In genomic region chr15:82662641-82663040, GRCh38 we compare ENCODE assay signal across 20 cellular contexts. TPM values are rescaled to one million over a fixed set of nuclear protein-coding genes. Genes with fewer than 3 reads are reported as not detected.
"Had no signal": no experiment of that assay in that cellular context is flagged by ENCODE, and none has a peak within 500 bp of the region (broad histone marks: within the 10 kb centered on the region; RNA-seq: fewer than 3 reads in every experiment).

No MANE protein-coding gene starts in this region.

- DNase-seq: lower lobe of right lung, occipital lobe, sigmoid colon, spleen, tibial artery, upper lobe of right lung had no signal

- H3K4me1 ChIP-seq: heart right ventricle, lower lobe of right lung, psoas muscle, sigmoid colon, spleen, suprapubic skin, tibial artery, upper lobe of right lung had no signal

- H3K27me3 Mint-ChIP-seq: stimulated activated naive CD8-positive, alpha-beta T cell treated with anti-CD3 and anti-CD28 coated beads, Interleukin-15, Interleukin-2, amounts not matched to agents 100 ng/mL and 50 ng/mL, for 24 hours had no signal

- H3K4me1 Mint-ChIP-seq: nephron; neural crest cell; stimulated activated effector memory CD8-positive, alpha-beta T cell treated with anti-CD3 and anti-CD28 coated beads, Interleukin-12 subunit alpha, Interleukin-12 subunit beta, amount 100 ng/mL, for 72 hours had no signal

- H3K79me2 ChIP-seq: hepatocyte had no signal

- H3K27ac Mint-ChIP-seq: naive thymus-derived CD8-positive, alpha-beta T cell; nephron; stimulated activated effector memory CD8-positive, alpha-beta T cell treated with anti-CD3 and anti-CD28 coated beads, Interleukin-12 subunit alpha, Interleukin-12 subunit beta, amount 100 ng/mL, for 72 hours; stimulated activated naive CD8-positive, alpha-beta T cell treated with anti-CD3 and anti-CD28 coated beads, Interleukin-15, Interleukin-2, amounts not matched to agents 100 ng/mL and 50 ng/mL, for 24 hours had no signal

- H2AFZ ChIP-seq: hepatocyte had no signal

- H3K27me3 ChIP-seq: hepatocyte, neutrophil, ovary, sigmoid colon, suprapubic skin, upper lobe of right lung had no signal

- H3K9me3 Mint-ChIP-seq: naive thymus-derived CD8-positive, alpha-beta T cell; nephron; neural crest cell; stimulated activated effector memory CD8-positive, alpha-beta T cell treated with anti-CD3 and anti-CD28 coated beads, Interleukin-12 subunit alpha, Interleukin-12 subunit beta, amount 100 ng/mL, for 72 hours; stimulated activated naive CD8-positive, alpha-beta T cell treated with anti-CD3 and anti-CD28 coated beads, Interleukin-15, Interleukin-2, amounts not matched to agents 100 ng/mL and 50 ng/mL, for 24 hours had no signal

- H3K4me3 Mint-ChIP-seq: naive thymus-derived CD8-positive, alpha-beta T cell; nephron; neural crest cell; stimulated activated effector memory CD8-positive, alpha-beta T cell treated with anti-CD3 and anti-CD28 coated beads, Interleukin-12 subunit alpha, Interleukin-12 subunit beta, amount 100 ng/mL, for 72 hours; stimulated activated naive CD8-positive, alpha-beta T cell treated with anti-CD3 and anti-CD28 coated beads, Interleukin-15, Interleukin-2, amounts not matched to agents 100 ng/mL and 50 ng/mL, for 24 hours had no signal

- ATAC-seq: left ventricle myocardium superior; naive thymus-derived CD8-positive, alpha-beta T cell; psoas muscle; stimulated activated effector memory CD8-positive, alpha-beta T cell treated with anti-CD3 and anti-CD28 coated beads, Interleukin-12 subunit alpha, Interleukin-12 subunit beta, amount 100 ng/mL, for 72 hours had no signal

- H3K4me2 ChIP-seq: hepatocyte had no signal

- H3K9me3 ChIP-seq: heart right ventricle, lower lobe of right lung, neutrophil, ovary, psoas muscle, sigmoid colon, spleen, suprapubic skin, thoracic aorta, tibial artery, upper lobe of right lung had no signal

- H3K27ac ChIP-seq: heart right ventricle, hepatocyte, lower lobe of right lung, neutrophil, ovary, psoas muscle, sigmoid colon, spleen, suprapubic skin, thoracic aorta, tibial artery, upper lobe of right lung had no signal

- H3K4me3 ChIP-seq: heart right ventricle, hepatocyte, lower lobe of right lung, ovary, psoas muscle, sigmoid colon, spleen, suprapubic skin, thoracic aorta, tibial artery, upper lobe of right lung had no signal

- H3K36me3 Mint-ChIP-seq: naive thymus-derived CD8-positive, alpha-beta T cell; stimulated activated effector memory CD8-positive, alpha-beta T cell treated with anti-CD3 and anti-CD28 coated beads, Interleukin-12 subunit alpha, Interleukin-12 subunit beta, amount 100 ng/mL, for 72 hours had no signal

- H3K36me3 ChIP-seq: heart right ventricle, lower lobe of right lung, neutrophil, ovary, sigmoid colon, spleen, suprapubic skin, thoracic aorta, tibial artery, upper lobe of right lung had no signal

RNA-seq across cellular contexts. Expression of gene AP3B2, which starts 47.0 kb away (rescaled TPM):
- total RNA-seq: left lobe of liver had no signal
